In the genomic region with DNA sequence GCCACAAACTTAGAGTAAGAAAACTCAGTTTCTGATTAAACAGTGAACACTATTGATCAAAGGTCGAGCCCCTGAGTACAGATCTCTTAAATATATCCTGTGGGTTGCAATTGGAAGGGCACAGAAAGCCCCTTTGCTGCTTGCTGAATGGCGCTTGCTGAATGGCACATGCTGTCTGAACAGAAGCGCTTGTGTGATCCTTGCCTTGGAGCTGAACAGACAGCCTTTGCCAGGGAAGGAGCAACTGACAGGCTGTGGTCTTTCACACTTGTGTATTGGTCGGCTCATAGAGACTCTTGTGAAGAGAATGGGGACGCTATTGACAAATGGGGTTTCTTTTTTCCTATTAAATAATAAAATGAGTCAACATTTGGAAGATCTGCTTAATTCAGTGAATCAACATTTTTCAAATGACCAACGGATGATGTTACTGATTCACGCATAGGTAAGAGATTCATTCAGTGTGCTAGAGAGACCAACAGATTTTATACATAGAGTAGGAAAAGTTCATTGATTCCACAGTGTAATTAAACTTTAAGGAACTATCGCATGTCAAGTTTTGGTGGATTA, we compare ENCODE assay signal across 1 cellular context.
TF ChIP-seq lines count a peak whose summit lies in the region.

No MANE protein-coding gene starts in this region.

TF ChIP-seq in H1, 55 proteins besides CTCF, POLR2A, EP300 and RAD21:
- no peak for TF ChIP-seq CBX5 (IDR thresholded peaks at IDR 0.05; ENCODE audit: low read depth, low read length)
- TF ChIP-seq TBP (IDR thresholded peaks at IDR 0.05; ENCODE audit: low read depth, low read length): no peak
- TF ChIP-seq, protein P1, sequence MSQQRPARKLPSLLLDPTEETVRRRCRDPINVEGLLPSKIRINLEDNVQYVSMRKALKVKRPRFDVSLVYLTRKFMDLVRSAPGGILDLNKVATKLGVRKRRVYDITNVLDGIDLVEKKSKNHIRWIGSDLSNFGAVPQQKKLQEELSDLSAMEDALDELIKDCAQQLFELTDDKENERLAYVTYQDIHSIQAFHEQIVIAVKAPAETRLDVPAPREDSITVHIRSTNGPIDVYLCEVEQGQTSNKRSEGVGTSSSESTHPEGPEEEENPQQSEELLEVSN (IDR thresholded peaks at IDR 0.05): 0 out of 2 replicates have a peak, but pooled peaks have one; percentile 16
- TF ChIP-seq, protein P2, sequence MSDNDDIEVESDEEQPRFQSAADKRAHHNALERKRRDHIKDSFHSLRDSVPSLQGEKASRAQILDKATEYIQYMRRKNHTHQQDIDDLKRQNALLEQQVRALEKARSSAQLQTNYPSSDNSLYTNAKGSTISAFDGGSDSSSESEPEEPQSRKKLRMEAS (IDR thresholded peaks at IDR 0.05): 0 out of 2 replicates have a peak, but pooled peaks have one; percentile 51
- no peak for TF ChIP-seq SAP30 (IDR thresholded peaks at IDR 0.05; ENCODE audit: insufficient read depth, insufficient replicate concordance, low read length)
- TF ChIP-seq EGR1 (IDR thresholded peaks at IDR 0.05; ENCODE audit: borderline replicate concordance, low read depth, low read length): no peak
- no peak for TF ChIP-seq CEBPB (IDR thresholded peaks at IDR 0.05; ENCODE audit: low read depth, low read length)
